ENCODE assay signal across 1 cellular context in the genomic region with DNA sequence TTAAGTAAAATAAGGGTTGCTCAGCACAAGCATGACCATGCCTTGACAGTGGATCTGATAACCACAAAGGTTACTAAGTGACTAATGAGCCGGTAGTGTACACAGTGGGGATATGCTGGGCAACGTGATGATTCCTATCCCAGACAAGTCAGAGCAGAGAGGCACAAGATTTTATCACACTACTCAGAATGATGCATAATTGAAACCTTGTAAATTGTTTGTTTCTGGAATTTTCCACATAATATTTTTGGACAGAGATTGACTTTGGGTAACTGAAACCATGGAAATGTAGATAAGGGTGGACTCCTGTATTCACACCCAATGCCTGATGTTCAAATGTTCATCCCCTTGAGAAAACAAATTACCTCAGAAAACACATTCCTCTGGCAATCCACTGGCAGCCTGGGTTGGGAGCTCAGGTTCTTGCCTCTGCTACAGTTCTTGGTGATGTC.
TF ChIP-seq lines count a peak whose summit lies in the region.

No MANE protein-coding gene starts in this region.

TF ChIP-seq in HEK293, 187 proteins besides CTCF, POLR2A, EP300 and RAD21 (continued from another document and continues in another):
- TF ChIP-seq ZNF391 (tag by site-specific recombination; IDR thresholded peaks at IDR 0.05; ENCODE audit: borderline replicate concordance, low read depth), result no peak
- TF ChIP-seq, protein P1, sequence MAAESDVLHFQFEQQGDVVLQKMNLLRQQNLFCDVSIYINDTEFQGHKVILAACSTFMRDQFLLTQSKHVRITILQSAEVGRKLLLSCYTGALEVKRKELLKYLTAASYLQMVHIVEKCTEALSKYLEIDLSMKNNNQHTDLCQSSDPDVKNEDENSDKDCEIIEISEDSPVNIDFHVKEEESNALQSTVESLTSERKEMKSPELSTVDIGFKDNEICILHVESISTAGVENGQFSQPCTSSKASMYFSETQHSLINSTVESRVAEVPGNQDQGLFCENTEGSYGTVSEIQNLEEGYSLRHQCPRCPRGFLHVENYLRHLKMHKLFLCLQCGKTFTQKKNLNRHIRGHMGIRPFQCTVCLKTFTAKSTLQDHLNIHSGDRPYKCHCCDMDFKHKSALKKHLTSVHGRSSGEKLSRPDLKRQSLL (tag by site-specific recombination; IDR thresholded peaks at IDR 0.05), result no peak
- no peak for TF ChIP-seq ZNF239 (tag by site-specific recombination; IDR thresholded peaks at IDR 0.05)
- TF ChIP-seq, protein P2, sequence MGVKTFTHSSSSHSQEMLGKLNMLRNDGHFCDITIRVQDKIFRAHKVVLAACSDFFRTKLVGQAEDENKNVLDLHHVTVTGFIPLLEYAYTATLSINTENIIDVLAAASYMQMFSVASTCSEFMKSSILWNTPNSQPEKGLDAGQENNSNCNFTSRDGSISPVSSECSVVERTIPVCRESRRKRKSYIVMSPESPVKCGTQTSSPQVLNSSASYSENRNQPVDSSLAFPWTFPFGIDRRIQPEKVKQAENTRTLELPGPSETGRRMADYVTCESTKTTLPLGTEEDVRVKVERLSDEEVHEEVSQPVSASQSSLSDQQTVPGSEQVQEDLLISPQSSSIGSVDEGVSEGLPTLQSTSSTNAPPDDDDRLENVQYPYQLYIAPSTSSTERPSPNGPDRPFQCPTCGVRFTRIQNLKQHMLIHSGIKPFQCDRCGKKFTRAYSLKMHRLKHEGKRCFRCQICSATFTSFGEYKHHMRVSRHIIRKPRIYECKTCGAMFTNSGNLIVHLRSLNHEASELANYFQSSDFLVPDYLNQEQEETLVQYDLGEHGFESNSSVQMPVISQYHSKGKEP (tag by site-specific recombination; IDR thresholded peaks at IDR 0.05), result no peak
- TF ChIP-seq, protein P3, sequence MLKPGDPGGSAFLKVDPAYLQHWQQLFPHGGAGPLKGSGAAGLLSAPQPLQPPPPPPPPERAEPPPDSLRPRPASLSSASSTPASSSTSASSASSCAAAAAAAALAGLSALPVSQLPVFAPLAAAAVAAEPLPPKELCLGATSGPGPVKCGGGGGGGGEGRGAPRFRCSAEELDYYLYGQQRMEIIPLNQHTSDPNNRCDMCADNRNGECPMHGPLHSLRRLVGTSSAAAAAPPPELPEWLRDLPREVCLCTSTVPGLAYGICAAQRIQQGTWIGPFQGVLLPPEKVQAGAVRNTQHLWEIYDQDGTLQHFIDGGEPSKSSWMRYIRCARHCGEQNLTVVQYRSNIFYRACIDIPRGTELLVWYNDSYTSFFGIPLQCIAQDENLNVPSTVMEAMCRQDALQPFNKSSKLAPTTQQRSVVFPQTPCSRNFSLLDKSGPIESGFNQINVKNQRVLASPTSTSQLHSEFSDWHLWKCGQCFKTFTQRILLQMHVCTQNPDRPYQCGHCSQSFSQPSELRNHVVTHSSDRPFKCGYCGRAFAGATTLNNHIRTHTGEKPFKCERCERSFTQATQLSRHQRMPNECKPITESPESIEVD (tag by site-specific recombination; IDR thresholded peaks at IDR 0.05), result peak; percentile 74
- TF ChIP-seq ZNF10 (tag by site-specific recombination; IDR thresholded peaks at IDR 0.05), result no peak
- no peak for TF ChIP-seq ZNF555 (tag by site-specific recombination; conservative IDR thresholded peaks at IDR 0.05)
- TF ChIP-seq ZNF585B (tag by site-specific recombination; IDR thresholded peaks at IDR 0.05), result no peak
- TF ChIP-seq ZNF24 (tag by site-specific recombination; IDR thresholded peaks at IDR 0.05), result peak; percentile 40; the same call in 1 of the 2 replicates
- TF ChIP-seq TCF7L2 (IDR thresholded peaks at IDR 0.05; ENCODE audit: borderline replicate concordance, low read depth, low read length), result no peak
- TF ChIP-seq ZNF623 (tag by site-specific recombination; IDR thresholded peaks at IDR 0.05), result no peak
- peak; percentile 93 for TF ChIP-seq OSR2 (tag by site-specific recombination; IDR thresholded peaks at IDR 0.05)
- TF ChIP-seq ZNF350 (tag by site-specific recombination; IDR thresholded peaks at IDR 0.05), result no peak
- TF ChIP-seq ZNF521 (tag by site-specific recombination; IDR thresholded peaks at IDR 0.05), result no peak
- no peak for TF ChIP-seq SCRT2 (tag by site-specific recombination; IDR thresholded peaks at IDR 0.05)
- TF ChIP-seq ZNF140 (tag by site-specific recombination; IDR thresholded peaks at IDR 0.05), result no peak
- TF ChIP-seq ZNF629 (tag by site-specific recombination; IDR thresholded peaks at IDR 0.05), result peak; percentile 60
- no peak for TF ChIP-seq ZNF660 (tag by site-specific recombination; IDR thresholded peaks at IDR 0.05)
- no peak for TF ChIP-seq ZNF510 (tag by site-specific recombination; IDR thresholded peaks at IDR 0.05; ENCODE audit: insufficient replicate concordance)
- TF ChIP-seq IKZF3 (tag by site-specific recombination; IDR thresholded peaks at IDR 0.05), result peak; percentile 51; the same call in 1 of the 2 replicates
- TF ChIP-seq OVOL3 (tag by site-specific recombination; IDR thresholded peaks at IDR 0.05), result no peak
- TF ChIP-seq, protein P4, sequence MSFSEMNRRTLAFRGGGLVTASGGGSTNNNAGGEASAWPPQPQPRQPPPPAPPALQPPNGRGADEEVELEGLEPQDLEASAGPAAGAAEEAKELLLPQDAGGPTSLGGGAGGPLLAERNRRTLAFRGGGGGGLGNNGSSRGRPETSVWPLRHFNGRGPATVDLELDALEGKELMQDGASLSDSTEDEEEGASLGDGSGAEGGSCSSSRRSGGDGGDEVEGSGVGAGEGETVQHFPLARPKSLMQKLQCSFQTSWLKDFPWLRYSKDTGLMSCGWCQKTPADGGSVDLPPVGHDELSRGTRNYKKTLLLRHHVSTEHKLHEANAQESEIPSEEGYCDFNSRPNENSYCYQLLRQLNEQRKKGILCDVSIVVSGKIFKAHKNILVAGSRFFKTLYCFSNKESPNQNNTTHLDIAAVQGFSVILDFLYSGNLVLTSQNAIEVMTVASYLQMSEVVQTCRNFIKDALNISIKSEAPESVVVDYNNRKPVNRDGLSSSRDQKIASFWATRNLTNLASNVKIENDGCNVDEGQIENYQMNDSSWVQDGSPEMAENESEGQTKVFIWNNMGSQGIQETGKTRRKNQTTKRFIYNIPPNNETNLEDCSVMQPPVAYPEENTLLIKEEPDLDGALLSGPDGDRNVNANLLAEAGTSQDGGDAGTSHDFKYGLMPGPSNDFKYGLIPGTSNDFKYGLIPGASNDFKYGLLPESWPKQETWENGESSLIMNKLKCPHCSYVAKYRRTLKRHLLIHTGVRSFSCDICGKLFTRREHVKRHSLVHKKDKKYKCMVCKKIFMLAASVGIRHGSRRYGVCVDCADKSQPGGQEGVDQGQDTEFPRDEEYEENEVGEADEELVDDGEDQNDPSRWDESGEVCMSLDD (tag by site-specific recombination; IDR thresholded peaks at IDR 0.05), result no peak
- TF ChIP-seq, protein P5, sequence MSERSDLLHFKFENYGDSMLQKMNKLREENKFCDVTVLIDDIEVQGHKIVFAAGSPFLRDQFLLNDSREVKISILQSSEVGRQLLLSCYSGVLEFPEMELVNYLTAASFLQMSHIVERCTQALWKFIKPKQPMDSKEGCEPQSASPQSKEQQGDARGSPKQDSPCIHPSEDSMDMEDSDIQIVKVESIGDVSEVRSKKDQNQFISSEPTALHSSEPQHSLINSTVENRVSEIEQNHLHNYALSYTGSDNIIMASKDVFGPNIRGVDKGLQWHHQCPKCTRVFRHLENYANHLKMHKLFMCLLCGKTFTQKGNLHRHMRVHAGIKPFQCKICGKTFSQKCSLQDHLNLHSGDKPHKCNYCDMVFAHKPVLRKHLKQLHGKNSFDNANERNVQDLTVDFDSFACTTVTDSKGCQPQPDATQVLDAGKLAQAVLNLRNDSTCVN (tag by site-specific recombination; optimal IDR thresholded peaks at IDR 0.05), result no peak
- TF ChIP-seq KLF1 (tag by site-specific recombination; IDR thresholded peaks at IDR 0.05), result peak; percentile 55
- peak; percentile 76 for TF ChIP-seq ZXDB (tag by site-specific recombination; IDR thresholded peaks at IDR 0.05)
- TF ChIP-seq ZNF184 (tag by site-specific recombination; IDR thresholded peaks at IDR 0.05), result 0 out of 2 replicates have a peak, but pooled peaks have one; percentile 54
- TF ChIP-seq, protein P6, sequence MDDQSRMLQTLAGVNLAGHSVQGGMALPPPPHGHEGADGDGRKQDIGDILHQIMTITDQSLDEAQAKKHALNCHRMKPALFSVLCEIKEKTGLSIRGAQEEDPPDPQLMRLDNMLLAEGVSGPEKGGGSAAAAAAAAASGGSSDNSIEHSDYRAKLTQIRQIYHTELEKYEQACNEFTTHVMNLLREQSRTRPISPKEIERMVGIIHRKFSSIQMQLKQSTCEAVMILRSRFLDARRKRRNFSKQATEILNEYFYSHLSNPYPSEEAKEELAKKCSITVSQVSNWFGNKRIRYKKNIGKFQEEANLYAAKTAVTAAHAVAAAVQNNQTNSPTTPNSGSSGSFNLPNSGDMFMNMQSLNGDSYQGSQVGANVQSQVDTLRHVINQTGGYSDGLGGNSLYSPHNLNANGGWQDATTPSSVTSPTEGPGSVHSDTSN (CRISPR knock-in tag; IDR thresholded peaks at IDR 0.05), result no peak
- TF ChIP-seq, protein P7, sequence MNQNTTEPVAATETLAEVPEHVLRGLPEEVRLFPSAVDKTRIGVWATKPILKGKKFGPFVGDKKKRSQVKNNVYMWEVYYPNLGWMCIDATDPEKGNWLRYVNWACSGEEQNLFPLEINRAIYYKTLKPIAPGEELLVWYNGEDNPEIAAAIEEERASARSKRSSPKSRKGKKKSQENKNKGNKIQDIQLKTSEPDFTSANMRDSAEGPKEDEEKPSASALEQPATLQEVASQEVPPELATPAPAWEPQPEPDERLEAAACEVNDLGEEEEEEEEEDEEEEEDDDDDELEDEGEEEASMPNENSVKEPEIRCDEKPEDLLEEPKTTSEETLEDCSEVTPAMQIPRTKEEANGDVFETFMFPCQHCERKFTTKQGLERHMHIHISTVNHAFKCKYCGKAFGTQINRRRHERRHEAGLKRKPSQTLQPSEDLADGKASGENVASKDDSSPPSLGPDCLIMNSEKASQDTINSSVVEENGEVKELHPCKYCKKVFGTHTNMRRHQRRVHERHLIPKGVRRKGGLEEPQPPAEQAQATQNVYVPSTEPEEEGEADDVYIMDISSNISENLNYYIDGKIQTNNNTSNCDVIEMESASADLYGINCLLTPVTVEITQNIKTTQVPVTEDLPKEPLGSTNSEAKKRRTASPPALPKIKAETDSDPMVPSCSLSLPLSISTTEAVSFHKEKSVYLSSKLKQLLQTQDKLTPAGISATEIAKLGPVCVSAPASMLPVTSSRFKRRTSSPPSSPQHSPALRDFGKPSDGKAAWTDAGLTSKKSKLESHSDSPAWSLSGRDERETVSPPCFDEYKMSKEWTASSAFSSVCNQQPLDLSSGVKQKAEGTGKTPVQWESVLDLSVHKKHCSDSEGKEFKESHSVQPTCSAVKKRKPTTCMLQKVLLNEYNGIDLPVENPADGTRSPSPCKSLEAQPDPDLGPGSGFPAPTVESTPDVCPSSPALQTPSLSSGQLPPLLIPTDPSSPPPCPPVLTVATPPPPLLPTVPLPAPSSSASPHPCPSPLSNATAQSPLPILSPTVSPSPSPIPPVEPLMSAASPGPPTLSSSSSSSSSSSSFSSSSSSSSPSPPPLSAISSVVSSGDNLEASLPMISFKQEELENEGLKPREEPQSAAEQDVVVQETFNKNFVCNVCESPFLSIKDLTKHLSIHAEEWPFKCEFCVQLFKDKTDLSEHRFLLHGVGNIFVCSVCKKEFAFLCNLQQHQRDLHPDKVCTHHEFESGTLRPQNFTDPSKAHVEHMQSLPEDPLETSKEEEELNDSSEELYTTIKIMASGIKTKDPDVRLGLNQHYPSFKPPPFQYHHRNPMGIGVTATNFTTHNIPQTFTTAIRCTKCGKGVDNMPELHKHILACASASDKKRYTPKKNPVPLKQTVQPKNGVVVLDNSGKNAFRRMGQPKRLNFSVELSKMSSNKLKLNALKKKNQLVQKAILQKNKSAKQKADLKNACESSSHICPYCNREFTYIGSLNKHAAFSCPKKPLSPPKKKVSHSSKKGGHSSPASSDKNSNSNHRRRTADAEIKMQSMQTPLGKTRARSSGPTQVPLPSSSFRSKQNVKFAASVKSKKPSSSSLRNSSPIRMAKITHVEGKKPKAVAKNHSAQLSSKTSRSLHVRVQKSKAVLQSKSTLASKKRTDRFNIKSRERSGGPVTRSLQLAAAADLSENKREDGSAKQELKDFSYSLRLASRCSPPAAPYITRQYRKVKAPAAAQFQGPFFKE (tag by site-specific recombination; IDR thresholded peaks at IDR 0.05; ENCODE audit: borderline replicate concordance), result no peak
- TF ChIP-seq, protein P8, sequence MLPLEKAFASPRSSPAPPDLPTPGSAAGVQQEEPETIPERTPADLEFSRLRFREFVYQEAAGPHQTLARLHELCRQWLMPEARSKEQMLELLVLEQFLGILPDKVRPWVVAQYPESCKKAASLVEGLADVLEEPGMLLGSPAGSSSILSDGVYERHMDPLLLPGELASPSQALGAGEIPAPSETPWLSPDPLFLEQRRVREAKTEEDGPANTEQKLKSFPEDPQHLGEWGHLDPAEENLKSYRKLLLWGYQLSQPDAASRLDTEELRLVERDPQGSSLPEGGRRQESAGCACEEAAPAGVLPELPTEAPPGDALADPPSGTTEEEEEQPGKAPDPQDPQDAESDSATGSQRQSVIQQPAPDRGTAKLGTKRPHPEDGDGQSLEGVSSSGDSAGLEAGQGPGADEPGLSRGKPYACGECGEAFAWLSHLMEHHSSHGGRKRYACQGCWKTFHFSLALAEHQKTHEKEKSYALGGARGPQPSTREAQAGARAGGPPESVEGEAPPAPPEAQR (tag by site-specific recombination; IDR thresholded peaks at IDR 0.05), result no peak
- TF ChIP-seq, protein P9, sequence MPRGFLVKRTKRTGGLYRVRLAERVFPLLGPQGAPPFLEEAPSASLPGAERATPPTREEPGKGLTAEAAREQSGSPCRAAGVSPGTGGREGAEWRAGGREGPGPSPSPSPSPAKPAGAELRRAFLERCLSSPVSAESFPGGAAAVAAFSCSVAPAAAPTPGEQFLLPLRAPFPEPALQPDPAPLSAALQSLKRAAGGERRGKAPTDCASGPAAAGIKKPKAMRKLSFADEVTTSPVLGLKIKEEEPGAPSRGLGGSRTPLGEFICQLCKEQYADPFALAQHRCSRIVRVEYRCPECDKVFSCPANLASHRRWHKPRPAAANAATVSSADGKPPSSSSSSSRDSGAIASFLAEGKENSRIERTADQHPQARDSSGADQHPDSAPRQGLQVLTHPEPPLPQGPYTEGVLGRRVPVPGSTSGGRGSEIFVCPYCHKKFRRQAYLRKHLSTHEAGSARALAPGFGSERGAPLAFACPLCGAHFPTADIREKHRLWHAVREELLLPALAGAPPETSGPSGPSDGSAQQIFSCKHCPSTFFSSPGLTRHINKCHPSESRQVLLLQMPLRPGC (tag by site-specific recombination; IDR thresholded peaks at IDR 0.05), result peak; percentile 29; the same call in 1 of the 2 replicates
- TF ChIP-seq ZEB2 (tag by site-specific recombination; IDR thresholded peaks at IDR 0.05), result peak; percentile 63
- no peak for TF ChIP-seq HOXA7 (CRISPR knock-in tag; IDR thresholded peaks at IDR 0.05; ENCODE audit: borderline replicate concordance)
